ENCODE assay signal across 2 cellular contexts in the genomic region with DNA sequence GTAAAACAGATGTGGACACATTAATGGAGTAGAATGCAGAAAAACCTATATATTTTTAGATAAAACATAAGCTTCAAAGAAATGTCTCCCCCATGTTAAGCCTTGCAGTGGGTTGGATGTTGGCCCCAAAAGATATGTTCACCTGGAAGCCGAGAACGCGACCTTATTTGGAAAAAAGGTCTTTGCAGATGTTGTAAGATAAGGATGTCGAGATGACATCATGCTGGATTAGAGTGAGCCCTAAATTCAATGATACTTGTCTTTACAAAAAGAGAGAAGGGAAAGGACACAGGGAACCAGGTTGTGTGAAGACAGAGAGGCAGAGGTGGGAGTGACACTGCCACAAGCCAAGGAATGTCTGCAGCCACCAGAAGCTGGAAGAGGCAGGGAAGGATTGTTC.
A peak's percentile ranks its signal among the peaks of the same experiment; 100 is the strongest.
TF ChIP-seq lines count a peak whose summit lies in the region.

No MANE protein-coding gene starts in this region.

TF ChIP-seq in HepG2, 621 proteins besides CTCF, POLR2A, EP300 and RAD21:
- TF ChIP-seq FOXP1 (IDR thresholded peaks at IDR 0.05) = no peak
- no peak for TF ChIP-seq FOXP1 (CRISPR knock-in tag; IDR thresholded peaks at IDR 0.05)
- TF ChIP-seq, protein P1, sequence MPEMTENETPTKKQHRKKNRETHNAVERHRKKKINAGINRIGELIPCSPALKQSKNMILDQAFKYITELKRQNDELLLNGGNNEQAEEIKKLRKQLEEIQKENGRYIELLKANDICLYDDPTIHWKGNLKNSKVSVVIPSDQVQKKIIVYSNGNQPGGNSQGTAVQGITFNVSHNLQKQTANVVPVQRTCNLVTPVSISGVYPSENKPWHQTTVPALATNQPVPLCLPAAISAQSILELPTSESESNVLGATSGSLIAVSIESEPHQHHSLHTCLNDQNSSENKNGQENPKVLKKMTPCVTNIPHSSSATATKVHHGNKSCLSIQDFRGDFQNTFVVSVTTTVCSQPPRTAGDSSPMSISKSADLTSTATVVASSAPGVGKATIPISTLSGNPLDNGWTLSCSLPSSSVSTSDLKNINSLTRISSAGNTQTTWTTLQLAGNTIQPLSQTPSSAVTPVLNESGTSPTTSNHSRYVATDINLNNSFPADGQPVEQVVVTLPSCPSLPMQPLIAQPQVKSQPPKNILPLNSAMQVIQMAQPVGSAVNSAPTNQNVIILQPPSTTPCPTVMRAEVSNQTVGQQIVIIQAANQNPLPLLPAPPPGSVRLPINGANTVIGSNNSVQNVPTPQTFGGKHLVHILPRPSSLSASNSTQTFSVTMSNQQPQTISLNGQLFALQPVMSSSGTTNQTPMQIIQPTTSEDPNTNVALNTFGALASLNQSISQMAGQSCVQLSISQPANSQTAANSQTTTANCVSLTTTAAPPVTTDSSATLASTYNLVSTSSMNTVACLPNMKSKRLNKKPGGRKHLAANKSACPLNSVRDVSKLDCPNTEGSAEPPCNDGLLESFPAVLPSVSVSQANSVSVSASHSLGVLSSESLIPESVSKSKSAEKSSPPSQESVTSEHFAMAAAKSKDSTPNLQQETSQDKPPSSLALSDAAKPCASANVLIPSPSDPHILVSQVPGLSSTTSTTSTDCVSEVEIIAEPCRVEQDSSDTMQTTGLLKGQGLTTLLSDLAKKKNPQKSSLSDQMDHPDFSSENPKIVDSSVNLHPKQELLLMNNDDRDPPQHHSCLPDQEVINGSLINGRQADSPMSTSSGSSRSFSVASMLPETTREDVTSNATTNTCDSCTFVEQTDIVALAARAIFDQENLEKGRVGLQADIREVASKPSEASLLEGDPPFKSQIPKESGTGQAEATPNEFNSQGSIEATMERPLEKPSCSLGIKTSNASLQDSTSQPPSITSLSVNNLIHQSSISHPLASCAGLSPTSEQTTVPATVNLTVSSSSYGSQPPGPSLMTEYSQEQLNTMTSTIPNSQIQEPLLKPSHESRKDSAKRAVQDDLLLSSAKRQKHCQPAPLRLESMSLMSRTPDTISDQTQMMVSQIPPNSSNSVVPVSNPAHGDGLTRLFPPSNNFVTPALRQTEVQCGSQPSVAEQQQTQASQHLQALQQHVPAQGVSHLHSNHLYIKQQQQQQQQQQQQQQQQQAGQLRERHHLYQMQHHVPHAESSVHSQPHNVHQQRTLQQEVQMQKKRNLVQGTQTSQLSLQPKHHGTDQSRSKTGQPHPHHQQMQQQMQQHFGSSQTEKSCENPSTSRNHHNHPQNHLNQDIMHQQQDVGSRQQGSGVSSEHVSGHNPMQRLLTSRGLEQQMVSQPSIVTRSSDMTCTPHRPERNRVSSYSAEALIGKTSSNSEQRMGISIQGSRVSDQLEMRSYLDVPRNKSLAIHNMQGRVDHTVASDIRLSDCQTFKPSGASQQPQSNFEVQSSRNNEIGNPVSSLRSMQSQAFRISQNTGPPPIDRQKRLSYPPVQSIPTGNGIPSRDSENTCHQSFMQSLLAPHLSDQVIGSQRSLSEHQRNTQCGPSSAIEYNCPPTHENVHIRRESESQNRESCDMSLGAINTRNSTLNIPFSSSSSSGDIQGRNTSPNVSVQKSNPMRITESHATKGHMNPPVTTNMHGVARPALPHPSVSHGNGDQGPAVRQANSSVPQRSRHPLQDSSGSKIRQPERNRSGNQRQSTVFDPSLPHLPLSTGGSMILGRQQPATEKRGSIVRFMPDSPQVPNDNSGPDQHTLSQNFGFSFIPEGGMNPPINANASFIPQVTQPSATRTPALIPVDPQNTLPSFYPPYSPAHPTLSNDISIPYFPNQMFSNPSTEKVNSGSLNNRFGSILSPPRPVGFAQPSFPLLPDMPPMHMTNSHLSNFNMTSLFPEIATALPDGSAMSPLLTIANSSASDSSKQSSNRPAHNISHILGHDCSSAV (CRISPR knock-in tag; IDR thresholded peaks at IDR 0.05; ENCODE audit: borderline replicate concordance) = no peak
- TF ChIP-seq NCOA1 (CRISPR knock-in tag; IDR thresholded peaks at IDR 0.05) = no peak
- TF ChIP-seq DR1 (CRISPR knock-in tag; IDR thresholded peaks at IDR 0.05) = no peak
- TF ChIP-seq ATF7 (IDR thresholded peaks at IDR 0.05) = peak; percentile 49; the same call in 1 of the 2 replicates
- TF ChIP-seq ATF7 (CRISPR knock-in tag; IDR thresholded peaks at IDR 0.05) = no peak

TF ChIP-seq in WTC11, 78 proteins besides CTCF, POLR2A, EP300 and RAD21:
- TF ChIP-seq, protein P2, sequence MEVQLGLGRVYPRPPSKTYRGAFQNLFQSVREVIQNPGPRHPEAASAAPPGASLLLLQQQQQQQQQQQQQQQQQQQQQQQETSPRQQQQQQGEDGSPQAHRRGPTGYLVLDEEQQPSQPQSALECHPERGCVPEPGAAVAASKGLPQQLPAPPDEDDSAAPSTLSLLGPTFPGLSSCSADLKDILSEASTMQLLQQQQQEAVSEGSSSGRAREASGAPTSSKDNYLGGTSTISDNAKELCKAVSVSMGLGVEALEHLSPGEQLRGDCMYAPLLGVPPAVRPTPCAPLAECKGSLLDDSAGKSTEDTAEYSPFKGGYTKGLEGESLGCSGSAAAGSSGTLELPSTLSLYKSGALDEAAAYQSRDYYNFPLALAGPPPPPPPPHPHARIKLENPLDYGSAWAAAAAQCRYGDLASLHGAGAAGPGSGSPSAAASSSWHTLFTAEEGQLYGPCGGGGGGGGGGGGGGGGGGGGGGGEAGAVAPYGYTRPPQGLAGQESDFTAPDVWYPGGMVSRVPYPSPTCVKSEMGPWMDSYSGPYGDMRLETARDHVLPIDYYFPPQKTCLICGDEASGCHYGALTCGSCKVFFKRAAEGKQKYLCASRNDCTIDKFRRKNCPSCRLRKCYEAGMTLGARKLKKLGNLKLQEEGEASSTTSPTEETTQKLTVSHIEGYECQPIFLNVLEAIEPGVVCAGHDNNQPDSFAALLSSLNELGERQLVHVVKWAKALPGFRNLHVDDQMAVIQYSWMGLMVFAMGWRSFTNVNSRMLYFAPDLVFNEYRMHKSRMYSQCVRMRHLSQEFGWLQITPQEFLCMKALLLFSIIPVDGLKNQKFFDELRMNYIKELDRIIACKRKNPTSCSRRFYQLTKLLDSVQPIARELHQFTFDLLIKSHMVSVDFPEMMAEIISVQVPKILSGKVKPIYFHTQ (CRISPR knock-in tag; IDR thresholded peaks at IDR 0.05) = no peak
- TF ChIP-seq, protein P3, sequence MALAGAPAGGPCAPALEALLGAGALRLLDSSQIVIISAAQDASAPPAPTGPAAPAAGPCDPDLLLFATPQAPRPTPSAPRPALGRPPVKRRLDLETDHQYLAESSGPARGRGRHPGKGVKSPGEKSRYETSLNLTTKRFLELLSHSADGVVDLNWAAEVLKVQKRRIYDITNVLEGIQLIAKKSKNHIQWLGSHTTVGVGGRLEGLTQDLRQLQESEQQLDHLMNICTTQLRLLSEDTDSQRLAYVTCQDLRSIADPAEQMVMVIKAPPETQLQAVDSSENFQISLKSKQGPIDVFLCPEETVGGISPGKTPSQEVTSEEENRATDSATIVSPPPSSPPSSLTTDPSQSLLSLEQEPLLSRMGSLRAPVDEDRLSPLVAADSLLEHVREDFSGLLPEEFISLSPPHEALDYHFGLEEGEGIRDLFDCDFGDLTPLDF (CRISPR knock-in tag; IDR thresholded peaks at IDR 0.05) = no peak
- no peak for TF ChIP-seq HMGA2 (CRISPR knock-in tag; IDR thresholded peaks at IDR 0.05)
- no peak for TF ChIP-seq TEAD1 (CRISPR knock-in tag; IDR thresholded peaks at IDR 0.05)
- no peak for TF ChIP-seq SMAD4 (CRISPR knock-in tag; IDR thresholded peaks at IDR 0.05)
- TF ChIP-seq, protein P4, sequence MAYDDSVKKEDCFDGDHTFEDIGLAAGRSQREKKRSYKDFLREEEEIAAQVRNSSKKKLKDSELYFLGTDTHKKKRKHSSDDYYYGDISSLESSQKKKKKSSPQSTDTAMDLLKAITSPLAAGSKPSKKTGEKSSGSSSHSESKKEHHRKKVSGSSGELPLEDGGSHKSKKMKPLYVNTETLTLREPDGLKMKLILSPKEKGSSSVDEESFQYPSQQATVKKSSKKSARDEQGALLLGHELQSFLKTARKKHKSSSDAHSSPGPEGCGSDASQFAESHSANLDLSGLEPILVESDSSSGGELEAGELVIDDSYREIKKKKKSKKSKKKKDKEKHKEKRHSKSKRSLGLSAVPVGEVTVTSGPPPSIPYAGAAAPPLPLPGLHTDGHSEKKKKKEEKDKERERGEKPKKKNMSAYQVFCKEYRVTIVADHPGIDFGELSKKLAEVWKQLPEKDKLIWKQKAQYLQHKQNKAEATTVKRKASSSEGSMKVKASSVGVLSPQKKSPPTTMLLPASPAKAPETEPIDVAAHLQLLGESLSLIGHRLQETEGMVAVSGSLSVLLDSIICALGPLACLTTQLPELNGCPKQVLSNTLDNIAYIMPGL (CRISPR knock-in tag; IDR thresholded peaks at IDR 0.05) = no peak
- TF ChIP-seq, protein P5, sequence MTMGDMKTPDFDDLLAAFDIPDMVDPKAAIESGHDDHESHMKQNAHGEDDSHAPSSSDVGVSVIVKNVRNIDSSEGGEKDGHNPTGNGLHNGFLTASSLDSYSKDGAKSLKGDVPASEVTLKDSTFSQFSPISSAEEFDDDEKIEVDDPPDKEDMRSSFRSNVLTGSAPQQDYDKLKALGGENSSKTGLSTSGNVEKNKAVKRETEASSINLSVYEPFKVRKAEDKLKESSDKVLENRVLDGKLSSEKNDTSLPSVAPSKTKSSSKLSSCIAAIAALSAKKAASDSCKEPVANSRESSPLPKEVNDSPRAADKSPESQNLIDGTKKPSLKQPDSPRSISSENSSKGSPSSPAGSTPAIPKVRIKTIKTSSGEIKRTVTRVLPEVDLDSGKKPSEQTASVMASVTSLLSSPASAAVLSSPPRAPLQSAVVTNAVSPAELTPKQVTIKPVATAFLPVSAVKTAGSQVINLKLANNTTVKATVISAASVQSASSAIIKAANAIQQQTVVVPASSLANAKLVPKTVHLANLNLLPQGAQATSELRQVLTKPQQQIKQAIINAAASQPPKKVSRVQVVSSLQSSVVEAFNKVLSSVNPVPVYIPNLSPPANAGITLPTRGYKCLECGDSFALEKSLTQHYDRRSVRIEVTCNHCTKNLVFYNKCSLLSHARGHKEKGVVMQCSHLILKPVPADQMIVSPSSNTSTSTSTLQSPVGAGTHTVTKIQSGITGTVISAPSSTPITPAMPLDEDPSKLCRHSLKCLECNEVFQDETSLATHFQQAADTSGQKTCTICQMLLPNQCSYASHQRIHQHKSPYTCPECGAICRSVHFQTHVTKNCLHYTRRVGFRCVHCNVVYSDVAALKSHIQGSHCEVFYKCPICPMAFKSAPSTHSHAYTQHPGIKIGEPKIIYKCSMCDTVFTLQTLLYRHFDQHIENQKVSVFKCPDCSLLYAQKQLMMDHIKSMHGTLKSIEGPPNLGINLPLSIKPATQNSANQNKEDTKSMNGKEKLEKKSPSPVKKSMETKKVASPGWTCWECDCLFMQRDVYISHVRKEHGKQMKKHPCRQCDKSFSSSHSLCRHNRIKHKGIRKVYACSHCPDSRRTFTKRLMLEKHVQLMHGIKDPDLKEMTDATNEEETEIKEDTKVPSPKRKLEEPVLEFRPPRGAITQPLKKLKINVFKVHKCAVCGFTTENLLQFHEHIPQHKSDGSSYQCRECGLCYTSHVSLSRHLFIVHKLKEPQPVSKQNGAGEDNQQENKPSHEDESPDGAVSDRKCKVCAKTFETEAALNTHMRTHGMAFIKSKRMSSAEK (CRISPR knock-in tag; IDR thresholded peaks at IDR 0.05; ENCODE audit: borderline replicate concordance) = no peak
- TF ChIP-seq ZNF317 (CRISPR knock-in tag; IDR thresholded peaks at IDR 0.05; ENCODE audit: borderline replicate concordance, low read depth) = no peak
- TF ChIP-seq, protein P6, sequence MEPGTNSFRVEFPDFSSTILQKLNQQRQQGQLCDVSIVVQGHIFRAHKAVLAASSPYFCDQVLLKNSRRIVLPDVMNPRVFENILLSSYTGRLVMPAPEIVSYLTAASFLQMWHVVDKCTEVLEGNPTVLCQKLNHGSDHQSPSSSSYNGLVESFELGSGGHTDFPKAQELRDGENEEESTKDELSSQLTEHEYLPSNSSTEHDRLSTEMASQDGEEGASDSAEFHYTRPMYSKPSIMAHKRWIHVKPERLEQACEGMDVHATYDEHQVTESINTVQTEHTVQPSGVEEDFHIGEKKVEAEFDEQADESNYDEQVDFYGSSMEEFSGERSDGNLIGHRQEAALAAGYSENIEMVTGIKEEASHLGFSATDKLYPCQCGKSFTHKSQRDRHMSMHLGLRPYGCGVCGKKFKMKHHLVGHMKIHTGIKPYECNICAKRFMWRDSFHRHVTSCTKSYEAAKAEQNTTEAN (CRISPR knock-in tag; IDR thresholded peaks at IDR 0.05) = no peak
- TF ChIP-seq ZNF396 (CRISPR knock-in tag; IDR thresholded peaks at IDR 0.05; ENCODE audit: borderline replicate concordance) = no peak
- TF ChIP-seq, protein P7, sequence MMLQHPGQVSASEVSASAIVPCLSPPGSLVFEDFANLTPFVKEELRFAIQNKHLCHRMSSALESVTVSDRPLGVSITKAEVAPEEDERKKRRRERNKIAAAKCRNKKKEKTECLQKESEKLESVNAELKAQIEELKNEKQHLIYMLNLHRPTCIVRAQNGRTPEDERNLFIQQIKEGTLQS (CRISPR knock-in tag; conservative IDR thresholded peaks at IDR 0.05) = no peak
- no peak for TF ChIP-seq RELA (CRISPR knock-in tag; IDR thresholded peaks at IDR 0.05; ENCODE audit: borderline replicate concordance)
- no peak for TF ChIP-seq ZNF121 (CRISPR knock-in tag; IDR thresholded peaks at IDR 0.05)
- TF ChIP-seq, protein P8, sequence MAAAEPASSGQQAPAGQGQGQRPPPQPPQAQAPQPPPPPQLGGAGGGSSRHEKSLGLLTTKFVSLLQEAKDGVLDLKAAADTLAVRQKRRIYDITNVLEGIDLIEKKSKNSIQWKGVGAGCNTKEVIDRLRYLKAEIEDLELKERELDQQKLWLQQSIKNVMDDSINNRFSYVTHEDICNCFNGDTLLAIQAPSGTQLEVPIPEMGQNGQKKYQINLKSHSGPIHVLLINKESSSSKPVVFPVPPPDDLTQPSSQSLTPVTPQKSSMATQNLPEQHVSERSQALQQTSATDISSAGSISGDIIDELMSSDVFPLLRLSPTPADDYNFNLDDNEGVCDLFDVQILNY (CRISPR knock-in tag; IDR thresholded peaks at IDR 0.05) = no peak
- no peak for TF ChIP-seq GTF2I (CRISPR knock-in tag; conservative IDR thresholded peaks at IDR 0.05)
- TF ChIP-seq, protein P9, sequence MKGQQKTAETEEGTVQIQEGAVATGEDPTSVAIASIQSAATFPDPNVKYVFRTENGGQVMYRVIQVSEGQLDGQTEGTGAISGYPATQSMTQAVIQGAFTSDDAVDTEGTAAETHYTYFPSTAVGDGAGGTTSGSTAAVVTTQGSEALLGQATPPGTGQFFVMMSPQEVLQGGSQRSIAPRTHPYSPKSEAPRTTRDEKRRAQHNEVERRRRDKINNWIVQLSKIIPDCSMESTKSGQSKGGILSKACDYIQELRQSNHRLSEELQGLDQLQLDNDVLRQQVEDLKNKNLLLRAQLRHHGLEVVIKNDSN (CRISPR knock-in tag; IDR thresholded peaks at IDR 0.05) = no peak
- TF ChIP-seq, protein P10, sequence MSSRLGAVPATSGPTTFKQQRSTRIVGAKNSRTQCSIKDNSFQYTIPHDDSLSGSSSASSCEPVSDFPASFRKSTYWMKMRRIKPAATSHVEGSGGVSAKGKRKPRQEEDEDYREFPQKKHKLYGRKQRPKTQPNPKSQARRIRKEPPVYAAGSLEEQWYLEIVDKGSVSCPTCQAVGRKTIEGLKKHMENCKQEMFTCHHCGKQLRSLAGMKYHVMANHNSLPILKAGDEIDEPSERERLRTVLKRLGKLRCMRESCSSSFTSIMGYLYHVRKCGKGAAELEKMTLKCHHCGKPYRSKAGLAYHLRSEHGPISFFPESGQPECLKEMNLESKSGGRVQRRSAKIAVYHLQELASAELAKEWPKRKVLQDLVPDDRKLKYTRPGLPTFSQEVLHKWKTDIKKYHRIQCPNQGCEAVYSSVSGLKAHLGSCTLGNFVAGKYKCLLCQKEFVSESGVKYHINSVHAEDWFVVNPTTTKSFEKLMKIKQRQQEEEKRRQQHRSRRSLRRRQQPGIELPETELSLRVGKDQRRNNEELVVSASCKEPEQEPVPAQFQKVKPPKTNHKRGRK (CRISPR knock-in tag; IDR thresholded peaks at IDR 0.05; ENCODE audit: borderline replicate concordance) = no peak
